17 cellular contexts compared by ENCODE assay signal in the genomic region with DNA sequence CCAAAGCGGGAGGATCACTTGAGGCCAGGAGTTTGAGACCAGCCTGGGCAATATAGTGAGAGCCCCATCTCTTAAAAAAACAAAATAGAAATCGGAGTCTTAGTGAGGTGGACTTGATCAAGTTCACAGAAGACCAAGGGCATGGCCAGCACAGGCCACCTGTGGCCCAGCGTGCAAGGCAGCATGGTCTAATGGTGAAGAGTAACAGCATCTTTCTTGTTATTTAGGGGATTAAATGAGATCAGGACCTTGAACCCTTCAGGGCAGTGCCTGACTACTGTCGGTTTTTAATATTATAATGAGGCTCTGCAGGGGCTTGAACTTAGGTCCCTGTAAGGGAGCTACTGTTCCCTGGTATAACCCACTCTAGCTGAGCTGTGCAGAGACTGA. TPM values are rescaled to one million over a fixed set of nuclear protein-coding genes. Genes with fewer than 3 reads are reported as not detected.
DNase-seq lines count a peak whose midpoint lies in the region; ATAC-seq and TF ChIP-seq lines count a peak whose summit lies in the region.
"Had no signal": no experiment of that assay in that cellular context is flagged by ENCODE, and none has a peak within 500 bp of the region (broad histone marks: within the 10 kb centered on the region; RNA-seq: fewer than 3 reads in every experiment).

No MANE protein-coding gene starts in this region.

- no peak overlapping the region for H3K4me2 ChIP-seq in trophoblast cell (ENCODE audit: low read length)

- H3K23ac ChIP-seq in trophoblast cell (ENCODE audit: low read length): no peak overlapping the region

- DNase-seq in activated T-cell treated with anti-CD3 and anti-CD28 coated beads, Interleukin-2, amount 50 U/mL, for 72 hours: no peak
- DNase-seq in activated T-cell treated with anti-CD3 and anti-CD28 coated beads, Interleukin-2, amount 50 U/mL, for 4 hours: no peak
- no peak for DNase-seq in T-cell
- no peak for DNase-seq in upper lobe of left lung
- no peak for DNase-seq in NCI-H69 (lab: John Stamatoyannopoulos, UW)
- no peak for DNase-seq in trophoblast cell
- no peak for DNase-seq in occipital lobe (lab: John Stamatoyannopoulos, UW)
- DNase-seq: gastrocnemius medialis; left colon; NCI-H187; NCI-H345; NK-92 treated with Interleukin-12 subunit alpha and Interleukin-12 subunit beta, amount 100 ng/mL, for 24 hours; tibial artery had no signal

- peak overlapping the region; percentile 97 for H3K27ac Mint-ChIP-seq in activated T-cell treated with anti-CD3 and anti-CD28 coated beads, Interleukin-2, amount 50 U/mL, for 72 hours
- H3K27ac Mint-ChIP-seq in T-cell: peak overlapping the region; percentile 97 to 99
- H3K27ac Mint-ChIP-seq in dendritic cell treated with granulocyte-macrophage colony-stimulating factor and Interleukin-4, amounts not matched to agents 40 ng/mL and 50 ng/mL, for 4 days: peak overlapping the region; percentile 97
- H3K27ac Mint-ChIP-seq: mesothelial cell of epicardium had no signal

- no peaks in the 10 kb centered on the region for H3K79me2 ChIP-seq in trophoblast cell (ENCODE audit: control insufficient read depth, insufficient read depth, low read length, poor library complexity)

- CTCF ChIA-PET in T-cell (lab: Charles Lee): interaction anchor here in 1 of 2 donors (0.7 to 2.8 kb wide), 4 partner anchors 9 to 28 kb away, joined by 3 to 19 read pairs (median 4); no protein-coding TSS in a partner anchor

- no peak overlapping the region for H3K18ac ChIP-seq in trophoblast cell (ENCODE audit: low read length)

- H3K9me3 ChIP-seq in upper lobe of left lung (no peaks in the 10 kb centered on the region), trophoblast cell (ENCODE audit: insufficient read depth, low read depth, low read length) (no peaks in the 10 kb centered on the region)
- H3K9me3 ChIP-seq: gastrocnemius medialis, HAP-1, tibial artery had no signal

- no peak overlapping the region for H2BK12ac ChIP-seq in trophoblast cell (ENCODE audit: low read length)

- intact Hi-C loops in dendritic cell treated with granulocyte-macrophage colony-stimulating factor and Interleukin-4, amounts not matched to agents 40 ng/mL and 50 ng/mL, for 4 days (cut with micrococcal nuclease): loop anchor here (2.0 kb wide), 1 partner anchor 15 kb away; no protein-coding TSS in a partner anchor

- H3K27me3 Mint-ChIP-seq in activated T-cell treated with anti-CD3 and anti-CD28 coated beads, Interleukin-2, amount 50 U/mL, for 72 hours (ENCODE audit: low read depth): no peaks in the 10 kb centered on the region
- no peaks in the 10 kb centered on the region for H3K27me3 Mint-ChIP-seq in activated T-cell treated with anti-CD3 and anti-CD28 coated beads, Interleukin-2, amount 50 U/mL, for 4 hours (ENCODE audit: low read depth)
- H3K27me3 Mint-ChIP-seq in T-cell: no peaks in the 10 kb centered on the region
- H3K27me3 Mint-ChIP-seq in dendritic cell treated with granulocyte-macrophage colony-stimulating factor and Interleukin-4, amounts not matched to agents 40 ng/mL and 50 ng/mL, for 4 days: no peaks in the 10 kb centered on the region

- H4K91ac ChIP-seq in trophoblast cell (ENCODE audit: low read depth, low read length): no peak overlapping the region

- TF ChIP-seq CTCF in upper lobe of left lung (IDR thresholded peaks at IDR 0.05): no peak

- TF ChIP-seq EP300 in upper lobe of left lung (IDR thresholded peaks at IDR 0.05): no peak

- no peaks in the 10 kb centered on the region for H3K79me1 ChIP-seq in trophoblast cell (ENCODE audit: low read length)

- no peak overlapping the region for H2AFZ ChIP-seq in trophoblast cell (ENCODE audit: insufficient read depth, low read length, poor library complexity)

- peak overlapping the region; percentile 22 to 87 for H3K4me3 Mint-ChIP-seq in activated T-cell treated with anti-CD3 and anti-CD28 coated beads, Interleukin-2, amount 50 U/mL, for 72 hours
- H3K4me3 Mint-ChIP-seq in activated T-cell treated with anti-CD3 and anti-CD28 coated beads, Interleukin-2, amount 50 U/mL, for 4 hours: no peak overlapping the region
- H3K4me3 Mint-ChIP-seq in T-cell: peak overlapping the region in 2 of 3 donors; percentile 2 to 96
- H3K4me3 Mint-ChIP-seq in dendritic cell treated with granulocyte-macrophage colony-stimulating factor and Interleukin-4, amounts not matched to agents 40 ng/mL and 50 ng/mL, for 4 days: peak overlapping the region; percentile 37
- H3K4me3 Mint-ChIP-seq: mesothelial cell of epicardium had no signal

- no peak overlapping the region for H4K12ac ChIP-seq in trophoblast cell (ENCODE audit: low read depth, low read length)

- 95 to 96% methylated on average over 4 of the region's 4 CpGs for WGBS in upper lobe of left lung, 2 donors
- WGBS in trophoblast cell (ENCODE audit: extremely low coverage, insufficient coverage, insufficient read length): no CpG with 5 or more reads among the region's 4 CpGs

- POLR2A ChIA-PET in T-cell (lab: Charles Lee): no interaction called here

- no peak overlapping the region for H3K9ac ChIP-seq in trophoblast cell (ENCODE audit: low read length)

- ATAC-seq in activated T-cell treated with anti-CD3 and anti-CD28 coated beads, Interleukin-2, amount 50 U/mL, for 72 hours (replicated peaks in 1 of 2): no peak
- no peak for ATAC-seq in activated T-cell treated with anti-CD3 and anti-CD28 coated beads, Interleukin-2, amount 50 U/mL, for 4 hours
- ATAC-seq in T-cell (replicated peaks in 1 of 4) (no peak), upper lobe of left lung (ENCODE audit: low FRiP score in 2 of 2) (no peak)
- ATAC-seq: left colon had no signal

- peaks cover 100% of the 10 kb centered on the region for H3K4me1 Mint-ChIP-seq in activated T-cell treated with anti-CD3 and anti-CD28 coated beads, Interleukin-2, amount 50 U/mL, for 72 hours (ENCODE audit: low read depth)
- peaks cover 99% of the 10 kb centered on the region for H3K4me1 Mint-ChIP-seq in activated T-cell treated with anti-CD3 and anti-CD28 coated beads, Interleukin-2, amount 50 U/mL, for 4 hours (ENCODE audit: low read depth)
- H3K4me1 Mint-ChIP-seq in T-cell: peaks cover 98 to 99% (median 99%) of the 10 kb centered on the region in 3 donors
- peaks cover 98% of the 10 kb centered on the region for H3K4me1 Mint-ChIP-seq in dendritic cell treated with granulocyte-macrophage colony-stimulating factor and Interleukin-4, amounts not matched to agents 40 ng/mL and 50 ng/mL, for 4 days (ENCODE audit: low read depth)

- no peak overlapping the region for H2BK120ac ChIP-seq in trophoblast cell (ENCODE audit: insufficient read depth, low read length, poor library complexity)

- H3K4me1 ChIP-seq in upper lobe of left lung: peaks cover 36 to 55% (median 46%) of the 10 kb centered on the region in 4 donors
- no peaks in the 10 kb centered on the region for H3K4me1 ChIP-seq in trophoblast cell (ENCODE audit: control insufficient read depth in 1 of 2, insufficient read depth in 2 of 2, low read length in 2 of 2)

- H3K36me3 ChIP-seq in upper lobe of left lung: no peaks in the 10 kb centered on the region
- no peaks in the 10 kb centered on the region for H3K36me3 ChIP-seq in trophoblast cell (ENCODE audit: control insufficient read depth in 1 of 2, insufficient read depth in 2 of 2, low read length in 2 of 2)
- H3K36me3 ChIP-seq: gastrocnemius medialis, HAP-1, tibial artery had no signal

- H4K8ac ChIP-seq in trophoblast cell (ENCODE audit: low read depth, low read length): no peak overlapping the region

- peaks cover 23 to 61% of the 10 kb centered on the region in 2 donors for H3K36me3 Mint-ChIP-seq in activated T-cell treated with anti-CD3 and anti-CD28 coated beads, Interleukin-2, amount 50 U/mL, for 72 hours (ENCODE audit: insufficient read depth in 2 of 2)
- peaks cover 63% of the 10 kb centered on the region for H3K36me3 Mint-ChIP-seq in activated T-cell treated with anti-CD3 and anti-CD28 coated beads, Interleukin-2, amount 50 U/mL, for 4 hours (ENCODE audit: insufficient read depth)
- H3K36me3 Mint-ChIP-seq in T-cell: peaks cover 44% of the 10 kb centered on the region
- H3K36me3 Mint-ChIP-seq in dendritic cell treated with granulocyte-macrophage colony-stimulating factor and Interleukin-4, amounts not matched to agents 40 ng/mL and 50 ng/mL, for 4 days (ENCODE audit: low read depth): peaks cover 72% of the 10 kb centered on the region
- H3K36me3 Mint-ChIP-seq: mesothelial cell of epicardium had no signal

- H3K4ac ChIP-seq in trophoblast cell (ENCODE audit: low read depth, low read length): no peak overlapping the region

- H3K4me3 ChIP-seq in upper lobe of left lung (no peak overlapping the region), trophoblast cell (ENCODE audit: low read depth, low read length) (no peak overlapping the region)
- H3K4me3 ChIP-seq: gastrocnemius medialis, HAP-1, SK-N-MC, tibial artery had no signal

- TF ChIP-seq POLR2A in upper lobe of left lung (IDR thresholded peaks at IDR 0.05): no peak

- H3K27ac ChIP-seq in upper lobe of left lung (peak overlapping the region; percentile 3 to 89 (median 56)), trophoblast cell (ENCODE audit: low read depth, low read length) (no peak overlapping the region)
- H3K27ac ChIP-seq: gastrocnemius medialis, SK-N-MC, tibial artery had no signal

- H3K14ac ChIP-seq in trophoblast cell (ENCODE audit: low read length): no peak overlapping the region

- no peaks in the 10 kb centered on the region for H3K9me3 Mint-ChIP-seq in activated T-cell treated with anti-CD3 and anti-CD28 coated beads, Interleukin-2, amount 50 U/mL, for 72 hours
- no peaks in the 10 kb centered on the region for H3K9me3 Mint-ChIP-seq in activated T-cell treated with anti-CD3 and anti-CD28 coated beads, Interleukin-2, amount 50 U/mL, for 4 hours
- H3K9me3 Mint-ChIP-seq in T-cell: no peaks in the 10 kb centered on the region
- H3K9me3 Mint-ChIP-seq in dendritic cell treated with granulocyte-macrophage colony-stimulating factor and Interleukin-4, amounts not matched to agents 40 ng/mL and 50 ng/mL, for 4 days: no peaks in the 10 kb centered on the region
- H3K9me3 Mint-ChIP-seq: mesothelial cell of epicardium had no signal

- H2AK5ac ChIP-seq in trophoblast cell (ENCODE audit: low read length): no peak overlapping the region

- H3K27me3 ChIP-seq in upper lobe of left lung (no peaks in the 10 kb centered on the region), trophoblast cell (ENCODE audit: insufficient read depth, low read length) (no peaks in the 10 kb centered on the region)
- H3K27me3 ChIP-seq: gastrocnemius medialis, tibial artery had no signal

- no peak overlapping the region for H2BK5ac ChIP-seq in trophoblast cell (ENCODE audit: low read depth, low read length, poor library complexity)

RNA-seq across cellular contexts. Expression of a gene that starts 38.5 kb away (rescaled TPM):
- 100 to 1,000 TPM; 129 to 158 TPM for total RNA-seq in activated T-cell treated with anti-CD3 and anti-CD28 coated beads, Interleukin-2, amount 50 U/mL, for 72 hours
- 10 to 100 TPM; 40.8 to 49.0 (median 41.4) TPM for total RNA-seq in activated T-cell treated with anti-CD3 and anti-CD28 coated beads, Interleukin-2, amount 50 U/mL, for 4 hours
- 10 to 100 TPM; 48.0 to 56.7 (median 49.3) TPM for total RNA-seq in T-cell
- 10 to 100 TPM; 32.6 to 84.9 (median 45.4) TPM for total RNA-seq in upper lobe of left lung
- polyA plus RNA-seq in trophoblast cell (2013): 19.3 and 20.7 TPM in 2 replicates
- total RNA-seq in occipital lobe: 12.5 TPM
